In the genomic region with DNA sequence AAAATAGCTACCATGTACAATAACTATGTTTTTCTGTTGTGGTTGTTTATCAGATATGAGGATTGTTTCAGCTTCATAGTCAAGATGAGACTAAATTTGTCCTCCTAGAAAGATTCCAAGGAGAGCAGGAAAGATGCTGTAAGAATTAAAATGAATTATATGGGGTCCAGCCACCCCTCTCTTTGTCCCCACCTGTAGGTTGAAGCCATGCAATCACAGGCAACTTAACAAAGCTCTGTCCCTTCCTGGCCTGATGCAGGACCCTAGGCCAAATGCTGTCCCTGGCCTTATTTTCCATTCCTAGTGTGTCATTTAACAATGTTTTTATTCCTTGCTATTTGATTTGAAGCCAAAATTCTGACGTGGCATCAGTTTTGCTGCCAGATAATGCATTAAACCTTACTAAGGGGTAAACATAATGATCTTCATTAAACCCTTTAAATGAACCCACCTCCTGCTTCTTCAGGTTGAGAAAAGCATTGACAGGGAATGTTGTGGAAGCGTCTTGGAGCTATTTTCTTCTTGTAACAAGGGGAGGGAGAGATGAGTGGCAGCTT, we compare ENCODE assay signal across 2 cellular contexts.
TF ChIP-seq lines count a peak whose summit lies in the region.

No MANE protein-coding gene starts in this region.

TF ChIP-seq in GM23338, 12 proteins besides CTCF, POLR2A, EP300 and RAD21 (continued from another document):
- TF ChIP-seq ZNF331 (CRISPR knock-in tag; IDR thresholded peaks at IDR 0.05; ENCODE audit: low read depth) (no peak), STAT1 (IDR thresholded peaks at IDR 0.05; ENCODE audit: unreplicated experiment) (no peak), EZH2 (IDR thresholded peaks at IDR 0.05; ENCODE audit: low read depth, unreplicated experiment) (no peak), POLR2AphosphoS5 (IDR thresholded peaks at IDR 0.05; ENCODE audit: low read depth) (no peak), CREB1 (CRISPR knock-in tag; IDR thresholded peaks at IDR 0.05; ENCODE audit: low read depth) (no peak), NANOG (IDR thresholded peaks at IDR 0.05; ENCODE audit: borderline replicate concordance) (no peak), JUNB (IDR thresholded peaks at IDR 0.05; ENCODE audit: unreplicated experiment) (no peak)
- TF ChIP-seq, protein P1, sequence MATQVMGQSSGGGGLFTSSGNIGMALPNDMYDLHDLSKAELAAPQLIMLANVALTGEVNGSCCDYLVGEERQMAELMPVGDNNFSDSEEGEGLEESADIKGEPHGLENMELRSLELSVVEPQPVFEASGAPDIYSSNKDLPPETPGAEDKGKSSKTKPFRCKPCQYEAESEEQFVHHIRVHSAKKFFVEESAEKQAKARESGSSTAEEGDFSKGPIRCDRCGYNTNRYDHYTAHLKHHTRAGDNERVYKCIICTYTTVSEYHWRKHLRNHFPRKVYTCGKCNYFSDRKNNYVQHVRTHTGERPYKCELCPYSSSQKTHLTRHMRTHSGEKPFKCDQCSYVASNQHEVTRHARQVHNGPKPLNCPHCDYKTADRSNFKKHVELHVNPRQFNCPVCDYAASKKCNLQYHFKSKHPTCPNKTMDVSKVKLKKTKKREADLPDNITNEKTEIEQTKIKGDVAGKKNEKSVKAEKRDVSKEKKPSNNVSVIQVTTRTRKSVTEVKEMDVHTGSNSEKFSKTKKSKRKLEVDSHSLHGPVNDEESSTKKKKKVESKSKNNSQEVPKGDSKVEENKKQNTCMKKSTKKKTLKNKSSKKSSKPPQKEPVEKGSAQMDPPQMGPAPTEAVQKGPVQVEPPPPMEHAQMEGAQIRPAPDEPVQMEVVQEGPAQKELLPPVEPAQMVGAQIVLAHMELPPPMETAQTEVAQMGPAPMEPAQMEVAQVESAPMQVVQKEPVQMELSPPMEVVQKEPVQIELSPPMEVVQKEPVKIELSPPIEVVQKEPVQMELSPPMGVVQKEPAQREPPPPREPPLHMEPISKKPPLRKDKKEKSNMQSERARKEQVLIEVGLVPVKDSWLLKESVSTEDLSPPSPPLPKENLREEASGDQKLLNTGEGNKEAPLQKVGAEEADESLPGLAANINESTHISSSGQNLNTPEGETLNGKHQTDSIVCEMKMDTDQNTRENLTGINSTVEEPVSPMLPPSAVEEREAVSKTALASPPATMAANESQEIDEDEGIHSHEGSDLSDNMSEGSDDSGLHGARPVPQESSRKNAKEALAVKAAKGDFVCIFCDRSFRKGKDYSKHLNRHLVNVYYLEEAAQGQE (IDR thresholded peaks at IDR 0.05; ENCODE audit: unreplicated experiment) = no peak
- TF ChIP-seq, protein P2, sequence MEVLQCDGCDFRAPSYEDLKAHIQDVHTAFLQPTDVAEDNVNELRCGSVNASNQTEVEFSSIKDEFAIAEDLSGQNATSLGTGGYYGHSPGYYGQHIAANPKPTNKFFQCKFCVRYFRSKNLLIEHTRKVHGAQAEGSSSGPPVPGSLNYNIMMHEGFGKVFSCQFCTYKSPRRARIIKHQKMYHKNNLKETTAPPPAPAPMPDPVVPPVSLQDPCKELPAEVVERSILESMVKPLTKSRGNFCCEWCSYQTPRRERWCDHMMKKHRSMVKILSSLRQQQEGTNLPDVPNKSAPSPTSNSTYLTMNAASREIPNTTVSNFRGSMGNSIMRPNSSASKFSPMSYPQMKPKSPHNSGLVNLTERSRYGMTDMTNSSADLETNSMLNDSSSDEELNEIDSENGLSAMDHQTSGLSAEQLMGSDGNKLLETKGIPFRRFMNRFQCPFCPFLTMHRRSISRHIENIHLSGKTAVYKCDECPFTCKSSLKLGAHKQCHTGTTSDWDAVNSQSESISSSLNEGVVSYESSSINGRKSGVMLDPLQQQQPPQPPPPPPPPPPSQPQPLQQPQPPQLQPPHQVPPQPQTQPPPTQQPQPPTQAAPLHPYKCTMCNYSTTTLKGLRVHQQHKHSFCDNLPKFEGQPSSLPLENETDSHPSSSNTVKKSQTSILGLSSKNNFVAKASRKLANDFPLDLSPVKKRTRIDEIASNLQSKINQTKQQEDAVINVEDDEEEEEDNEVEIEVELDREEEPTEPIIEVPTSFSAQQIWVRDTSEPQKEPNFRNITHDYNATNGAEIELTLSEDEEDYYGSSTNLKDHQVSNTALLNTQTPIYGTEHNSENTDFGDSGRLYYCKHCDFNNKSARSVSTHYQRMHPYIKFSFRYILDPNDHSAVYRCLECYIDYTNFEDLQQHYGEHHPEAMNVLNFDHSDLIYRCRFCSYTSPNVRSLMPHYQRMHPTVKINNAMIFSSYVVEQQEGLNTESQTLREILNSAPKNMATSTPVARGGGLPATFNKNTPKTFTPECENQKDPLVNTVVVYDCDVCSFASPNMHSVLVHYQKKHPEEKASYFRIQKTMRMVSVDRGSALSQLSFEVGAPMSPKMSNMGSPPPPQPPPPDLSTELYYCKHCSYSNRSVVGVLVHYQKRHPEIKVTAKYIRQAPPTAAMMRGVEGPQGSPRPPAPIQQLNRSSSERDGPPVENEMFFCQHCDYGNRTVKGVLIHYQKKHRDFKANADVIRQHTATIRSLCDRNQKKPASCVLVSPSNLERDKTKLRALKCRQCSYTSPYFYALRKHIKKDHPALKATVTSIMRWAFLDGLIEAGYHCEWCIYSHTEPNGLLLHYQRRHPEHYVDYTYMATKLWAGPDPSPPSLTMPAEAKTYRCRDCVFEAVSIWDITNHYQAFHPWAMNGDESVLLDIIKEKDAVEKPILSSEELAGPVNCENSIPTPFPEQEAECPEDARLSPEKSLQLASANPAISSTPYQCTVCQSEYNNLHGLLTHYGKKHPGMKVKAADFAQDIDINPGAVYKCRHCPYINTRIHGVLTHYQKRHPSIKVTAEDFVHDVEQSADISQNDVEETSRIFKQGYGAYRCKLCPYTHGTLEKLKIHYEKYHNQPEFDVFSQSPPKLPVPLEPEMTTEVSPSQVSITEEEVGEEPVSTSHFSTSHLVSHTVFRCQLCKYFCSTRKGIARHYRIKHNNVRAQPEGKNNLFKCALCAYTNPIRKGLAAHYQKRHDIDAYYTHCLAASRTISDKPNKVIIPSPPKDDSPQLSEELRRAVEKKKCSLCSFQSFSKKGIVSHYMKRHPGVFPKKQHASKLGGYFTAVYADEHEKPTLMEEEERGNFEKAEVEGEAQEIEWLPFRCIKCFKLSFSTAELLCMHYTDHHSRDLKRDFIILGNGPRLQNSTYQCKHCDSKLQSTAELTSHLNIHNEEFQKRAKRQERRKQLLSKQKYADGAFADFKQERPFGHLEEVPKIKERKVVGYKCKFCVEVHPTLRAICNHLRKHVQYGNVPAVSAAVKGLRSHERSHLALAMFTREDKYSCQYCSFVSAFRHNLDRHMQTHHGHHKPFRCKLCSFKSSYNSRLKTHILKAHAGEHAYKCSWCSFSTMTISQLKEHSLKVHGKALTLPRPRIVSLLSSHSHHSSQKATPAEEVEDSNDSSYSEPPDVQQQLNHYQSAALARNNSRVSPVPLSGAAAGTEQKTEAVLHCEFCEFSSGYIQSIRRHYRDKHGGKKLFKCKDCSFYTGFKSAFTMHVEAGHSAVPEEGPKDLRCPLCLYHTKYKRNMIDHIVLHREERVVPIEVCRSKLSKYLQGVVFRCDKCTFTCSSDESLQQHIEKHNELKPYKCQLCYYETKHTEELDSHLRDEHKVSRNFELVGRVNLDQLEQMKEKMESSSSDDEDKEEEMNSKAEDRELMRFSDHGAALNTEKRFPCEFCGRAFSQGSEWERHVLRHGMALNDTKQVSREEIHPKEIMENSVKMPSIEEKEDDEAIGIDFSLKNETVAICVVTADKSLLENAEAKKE (CRISPR knock-in tag; IDR thresholded peaks at IDR 0.05) = no peak
TF ChIP-seq in GM23338: peak in this region for 0.

TF ChIP-seq in endothelial cell of umbilical vein, 7 proteins besides CTCF, POLR2A, EP300 and RAD21 (continued from another document):
- TF ChIP-seq FOS (IDR thresholded peaks at IDR 0.05; ENCODE audit: borderline replicate concordance, insufficient read depth, low read length) (no peak), MYC (IDR thresholded peaks at IDR 0.05; ENCODE audit: low read depth, low read length) (no peak), EZH2 (IDR thresholded peaks at IDR 0.05; ENCODE audit: borderline replicate concordance, low read depth, low read length, severe bottlenecking) (no peak)
